In genomic region chr1:24849653-24850295, GRCh38 we compare ENCODE assay signal across 8 cellular contexts.
DNase-seq lines count a peak whose midpoint lies in the region; ATAC-seq and TF ChIP-seq lines count a peak whose summit lies in the region.

No MANE protein-coding gene starts in this region.

- peaks cover 0 to 5% (median 0%) of the 10 kb centered on the region in 3 donors for H3K27me3 ChIP-seq in sigmoid colon

- H3K9me3 ChIP-seq in sigmoid colon: no peaks in the 10 kb centered on the region

- ATAC-seq in activated naive CD4-positive, alpha-beta T cell treated with anti-CD3 and anti-CD28 coated beads, Interleukin-2, amount 50 U/mL, for 72 hours: no peak
- ATAC-seq in HG02884 (IDR thresholded peaks at IDR 0.05; ENCODE audit: unreplicated experiment) (no peak), HG03469 (IDR thresholded peaks at IDR 0.05; ENCODE audit: unreplicated experiment) (no peak), GM19035 (IDR thresholded peaks at IDR 0.05; ENCODE audit: unreplicated experiment) (no peak)

- TF ChIP-seq POLR2A in sigmoid colon (IDR thresholded peaks at IDR 0.05): no peak

- no peaks in the 10 kb centered on the region for H3K36me3 Mint-ChIP-seq in activated naive CD4-positive, alpha-beta T cell treated with anti-CD3 and anti-CD28 coated beads, Interleukin-2, amount 50 U/mL, for 72 hours

- no peak overlapping the region for H3K27ac Mint-ChIP-seq in activated naive CD4-positive, alpha-beta T cell treated with anti-CD3 and anti-CD28 coated beads, Interleukin-2, amount 50 U/mL, for 72 hours

- H3K4me3 ChIP-seq in choroid plexus epithelial cell (ENCODE audit: low read depth, low read length) (no peak overlapping the region), sigmoid colon (no peak overlapping the region)

- TF ChIP-seq EP300 in sigmoid colon (IDR thresholded peaks at IDR 0.05): no peak

- H3K9me3 Mint-ChIP-seq in activated naive CD4-positive, alpha-beta T cell treated with anti-CD3 and anti-CD28 coated beads, Interleukin-2, amount 50 U/mL, for 72 hours: no peaks in the 10 kb centered on the region

- H3K36me3 ChIP-seq in sigmoid colon: peaks cover 0 to 4% (median 0%) of the 10 kb centered on the region in 4 donors

- intact Hi-C loops in sigmoid colon (cut with DNase I): loop anchor here (2.0 kb wide), 2 partner anchors 251 to 355 kb away; no protein-coding TSS in a partner anchor

- H3K4me1 ChIP-seq in sigmoid colon: peaks cover 0 to 24% (median 10%) of the 10 kb centered on the region in 4 donors

- peak; percentile 25 for DNase-seq in activated naive CD4-positive, alpha-beta T cell treated with Interleukin-2 at 50 U/mL for 16 hours
- no peak for DNase-seq in activated naive CD4-positive, alpha-beta T cell treated with anti-CD3 and anti-CD28 coated beads, Interleukin-2, amount 50 U/mL, for 72 hours (ENCODE audit: low spot score in 2 of 2)
- DNase-seq in OCI-M1 (lab: John Stamatoyannopoulos, UW) (peak; percentile 62), choroid plexus epithelial cell (ENCODE audit: low read depth) (peak; percentile 53), sigmoid colon (peak; percentile 61)

- TF ChIP-seq CTCF in choroid plexus epithelial cell (conservative IDR thresholded peaks at IDR 0.05; ENCODE audit: low read depth, low read length): peak; percentile 31
- no peak for TF ChIP-seq CTCF in sigmoid colon (IDR thresholded peaks at IDR 0.05)

- WGBS in sigmoid colon, 2 donors: 47 to 51% methylated on average over 10 of the region's 10 CpGs

- H3K27ac ChIP-seq in sigmoid colon: no peak overlapping the region

Comparison
In these comparisons a context has a peak if more than half of its experiments do, and no peak if none do; other contexts are left out.
1. DNase-seq: peak in activated naive CD4-positive, alpha-beta T cell treated with Interleukin-2 at 50 U/mL for 16 hours (single experiment), OCI-M1 (single experiment), choroid plexus epithelial cell (single experiment) and sigmoid colon (single experiment); none in activated naive CD4-positive, alpha-beta T cell treated with anti-CD3 and anti-CD28 coated beads, Interleukin-2, amount 50 U/mL, for 72 hours (0 of 2).